Comparison of ENCODE assay signal across 1 cellular context in genomic region chr12:118122264-118122663, GRCh38.
A peak's percentile ranks its signal among the peaks of the same experiment; 100 is the strongest.
TF ChIP-seq lines count a peak whose summit lies in the region.

No MANE protein-coding gene starts in this region.

TF ChIP-seq in WTC11, 78 proteins besides CTCF, POLR2A, EP300 and RAD21 (continued from another document):
- TF ChIP-seq PREB (CRISPR knock-in tag; IDR thresholded peaks at IDR 0.05; ENCODE audit: borderline replicate concordance) = no peak
- no peak for TF ChIP-seq JUN (CRISPR knock-in tag; IDR thresholded peaks at IDR 0.05)
- TF ChIP-seq FOXK1 (CRISPR knock-in tag; IDR thresholded peaks at IDR 0.05) = no peak
- no peak for TF ChIP-seq ZNF138 (CRISPR knock-in tag; conservative IDR thresholded peaks at IDR 0.05)
- TF ChIP-seq ZNF121 (CRISPR knock-in tag; IDR thresholded peaks at IDR 0.05) = peak; percentile 79
- TF ChIP-seq AFF4 (CRISPR knock-in tag; IDR thresholded peaks at IDR 0.05; ENCODE audit: borderline replicate concordance) = no peak
